In genomic region chr15:41892621-41893421, GRCh38 we compare ENCODE assay signal across 8 cellular contexts. TPM values are rescaled to one million over a fixed set of nuclear protein-coding genes. Genes with fewer than 3 reads are reported as not detected.
DNase-seq lines count a peak whose midpoint lies in the region; ATAC-seq and TF ChIP-seq lines count a peak whose summit lies in the region.

No MANE protein-coding gene starts in this region.

- peak overlapping the region in 1 of 4 donors; percentile 12 for H3K4me3 ChIP-seq in stomach

- no peak for TF ChIP-seq CTCF in stomach (IDR thresholded peaks at IDR 0.05)

- DNase-seq in activated T-cell treated with anti-CD3 and anti-CD28 coated beads, Interleukin-2, amount 50 U/mL, for 1 hour, result peak; percentile 61
- DNase-seq in activated T-cell treated with anti-CD3 and anti-CD28 coated beads for 4 hours (no peak), left ventricle myocardium superior (peak; percentile 91), stomach (peak; percentile 92), NK-92 (lab: John Stamatoyannopoulos, UW; ENCODE audit: unreplicated experiment) (no peak)
- DNase-seq in activated CD4-positive, alpha-beta T cell treated with anti-CD3 and anti-CD28 coated beads, Interleukin-2, amount 50 U/mL, for 48 hours, result peak; percentile 19 to 27

- 52 to 75% (median 55%) methylated on average over 13 to 22 of the region's 22 CpGs for WGBS in stomach, 5 donors

- ATAC-seq in left ventricle myocardium superior (peak; percentile 82), GM21447 (IDR thresholded peaks at IDR 0.05; ENCODE audit: unreplicated experiment) (no peak), GM21423 (IDR thresholded peaks at IDR 0.05; ENCODE audit: unreplicated experiment) (no peak)

- intact Hi-C loops in left ventricle myocardium superior (cut with micrococcal nuclease) (no loop called here), stomach (cut with DNase I; ENCODE audit: low total_unique reads) (no loop called here)

- peaks cover 24 to 35% (median 35%) of the 10 kb centered on the region in 4 donors for H3K4me1 ChIP-seq in stomach

- no peak for TF ChIP-seq EP300 in stomach (IDR thresholded peaks at IDR 0.05)

- H3K36me3 ChIP-seq in stomach, result peaks cover 0 to 15% (median 5%) of the 10 kb centered on the region in 4 donors

- TF ChIP-seq POLR2A in stomach (IDR thresholded peaks at IDR 0.05), result no peak

- no peaks in the 10 kb centered on the region for H3K27me3 ChIP-seq in stomach

- peak overlapping the region in 2 of 5 donors; percentile 4 to 77 for H3K27ac ChIP-seq in stomach

- H3K9me3 ChIP-seq in stomach, result no peaks in the 10 kb centered on the region

RNA-seq across cellular contexts. Expression of gene SPTBN5, which starts 1.0 kb away (rescaled TPM):
- total RNA-seq in left ventricle myocardium superior, result 3.6 TPM
- total RNA-seq in stomach, result 1 to 10 TPM in 1 of 5 donors, under 1 TPM in 3, not detected in 1; 0.29 to 4.9 (median 0.80) TPM
- 1 to 10 TPM; 2.6 to 3.2 (median 2.9) TPM for polyA plus RNA-seq in stomach

RNA-seq across cellular contexts. Expression of gene PLA2G4B, which starts 54.2 kb away (rescaled TPM):
- 5.7 TPM for total RNA-seq in left ventricle myocardium superior
- total RNA-seq in stomach, result 10 to 100 TPM in 3 of 5 donors, 1 to 10 TPM in 2; 2.6 to 71.2 (median 22.6) TPM
- 10 to 100 TPM in 1 of 3 donors, 1 to 10 TPM in 2; 4.0 to 38.5 (median 5.3) TPM for polyA plus RNA-seq in stomach

Comparison
In these comparisons a context has a peak if more than half of its experiments do, and no peak if none do; other contexts are left out.
1. DNase-seq: peak in activated T-cell treated with anti-CD3 and anti-CD28 coated beads, Interleukin-2, amount 50 U/mL, for 1 hour (single experiment), activated CD4-positive, alpha-beta T cell treated with anti-CD3 and anti-CD28 coated beads, Interleukin-2, amount 50 U/mL, for 48 hours (2 of 2), left ventricle myocardium superior (single experiment) and stomach (single experiment); none in activated T-cell treated with anti-CD3 and anti-CD28 coated beads for 4 hours (single experiment) and NK-92 (single experiment).